ENCODE assay signal across 8 cellular contexts in genomic region chr13:24220086-24220703, GRCh38. TPM values are rescaled to one million over a fixed set of nuclear protein-coding genes. Genes with fewer than 3 reads are reported as not detected.
DNase-seq lines count a peak whose midpoint lies in the region; TF ChIP-seq lines count a peak whose summit lies in the region.

No MANE protein-coding gene starts in this region.

- no peak overlapping the region for H3K27ac ChIP-seq in mammary epithelial cell (ENCODE audit: insufficient read depth, low read depth, low read length)

- WGBS in mammary epithelial cell (ENCODE audit: low coverage, missing lambda C conversion rate), result 57% methylated on average over 6 of the region's 6 CpGs

- H3K4me1 ChIP-seq in mammary epithelial cell (ENCODE audit: insufficient read depth, low read length), result peaks cover 7% of the 10 kb centered on the region

- CTCF ChIA-PET in mammary epithelial cell (lab: Charles Lee; ENCODE audit: low non-redundant PET), result interaction anchor here (1.0 kb wide), 1 partner anchor 9 kb away, joined by 6 read pairs; no protein-coding TSS in a partner anchor

- no peaks in the 10 kb centered on the region; the same call in 1 of the 2 replicates for H3K36me3 ChIP-seq in H7 (replicated peaks; ENCODE audit: control insufficient read depth, insufficient read depth, low read length)
- no peaks in the 10 kb centered on the region for H3K36me3 ChIP-seq in mammary epithelial cell (ENCODE audit: insufficient read depth, low read length)

- no peaks in the 10 kb centered on the region for H4K20me1 ChIP-seq in mammary epithelial cell (ENCODE audit: insufficient read depth, low read length)

- intact Hi-C loops in mammary epithelial cell (cut with micrococcal nuclease), result loop anchor here (1.0 to 5.0 kb wide), 5 partner anchors 167 to 753 kb away; no protein-coding TSS in a partner anchor

- peak; percentile 75 to 79 for TF ChIP-seq CTCF in mammary epithelial cell (conservative IDR thresholded peaks at IDR 0.05 in 1 of 2, IDR thresholded peaks at IDR 0.05 in 1 of 2; ENCODE audit: extremely low read depth in 1 of 2, insufficient read depth in 1 of 2, low read depth in 1 of 2, low read length in 2 of 2)

- H3K4me3 ChIP-seq in H7 (ENCODE audit: insufficient read depth, low read depth, low read length) (no peak overlapping the region), mammary epithelial cell (replicated peaks in 1 of 3; ENCODE audit: insufficient read depth in 1 of 3, low read depth in 2 of 3, low read length in 3 of 3) (no peak overlapping the region)

- in situ Hi-C loops in mammary epithelial cell (cut with MboI; ENCODE audit: low sequenced_read_pairs in 2 of 2), result loop anchor here (10.0 to 25.0 kb wide), 4 partner anchors 165 to 308 kb away; no protein-coding TSS in a partner anchor

- BruUV-seq in mammary epithelial cell (replicated peaks; lab: Mats Ljungman, UMichigan), result no TSS peak

- no peaks in the 10 kb centered on the region for H3K27me3 ChIP-seq in H7 (ENCODE audit: control insufficient read depth, insufficient read depth, low read length)
- peaks cover 4% of the 10 kb centered on the region for H3K27me3 ChIP-seq in mammary epithelial cell (ENCODE audit: insufficient read depth, low read length)

- no peak overlapping the region for H2AFZ ChIP-seq in mammary epithelial cell (ENCODE audit: low read depth, low read length)

- H3K9ac ChIP-seq in mammary epithelial cell (ENCODE audit: insufficient read depth, low read length), result no peak overlapping the region

- no peaks in the 10 kb centered on the region for H3K9me3 ChIP-seq in mammary epithelial cell (replicated peaks; ENCODE audit: insufficient read depth, low read length)

- DNase-seq in D341Med (ENCODE audit: low spot score) (peak; percentile 69), H7 (peak; percentile 77), NCI-H146 (lab: John Stamatoyannopoulos, UW) (peak; percentile 67), SW 1271 (lab: John Stamatoyannopoulos, UW) (peak; percentile 39 to 71), mammary epithelial cell (peak; percentile 67), islet precursor cell (peak; percentile 71)
- DNase-seq in stimulated activated CD4-positive, alpha-beta T cell treated with anti-CD3 and anti-CD28 coated beads, Interleukin-2, amount 100 ng/mL, for 48 hours, result peak; percentile 34 to 46
- no peak for DNase-seq in activated effector memory CD4-positive, alpha-beta T cell treated with Interleukin-2 at 50 U/mL for 16 hours

- no peak overlapping the region for H3K4me2 ChIP-seq in mammary epithelial cell (ENCODE audit: insufficient read depth, low read depth, low read length)

- dilution Hi-C loops in mammary epithelial cell (cut with HindIII; ENCODE audit: low sequenced_read_pairs), result loop anchor here (5.0 kb wide), 1 partner anchor 203 kb away; no protein-coding TSS in a partner anchor

- H3K79me2 ChIP-seq in mammary epithelial cell (ENCODE audit: insufficient read depth, low read length), result no peaks in the 10 kb centered on the region

RNA-seq across cellular contexts. Expression of gene SPATA13, which starts 59.7 kb away (rescaled TPM):
- total RNA-seq in H7 (2014; rRNA removed; shearing (Covaris generic)), result 14.8 and 19.4 TPM in 2 replicates
- total RNA-seq in mammary epithelial cell, result under 1 TPM; 0.50 to 0.52 TPM
- 0.32 TPM for polyA plus RNA-seq in mammary epithelial cell
- not detected for polyA minus RNA-seq in mammary epithelial cell

Comparison
In these comparisons a context has a peak if more than half of its experiments do, and no peak if none do; other contexts are left out.
1. RNA of gene SPATA13, which starts 59.7 kb away (total RNA-seq): 14.8 to 19.4 TPM in H7; 0.50 to 0.52 TPM in mammary epithelial cell; every median in the first group is over 10 times any median in the second.